Comparison of ENCODE assay signal across 11 cellular contexts in the genomic region with DNA sequence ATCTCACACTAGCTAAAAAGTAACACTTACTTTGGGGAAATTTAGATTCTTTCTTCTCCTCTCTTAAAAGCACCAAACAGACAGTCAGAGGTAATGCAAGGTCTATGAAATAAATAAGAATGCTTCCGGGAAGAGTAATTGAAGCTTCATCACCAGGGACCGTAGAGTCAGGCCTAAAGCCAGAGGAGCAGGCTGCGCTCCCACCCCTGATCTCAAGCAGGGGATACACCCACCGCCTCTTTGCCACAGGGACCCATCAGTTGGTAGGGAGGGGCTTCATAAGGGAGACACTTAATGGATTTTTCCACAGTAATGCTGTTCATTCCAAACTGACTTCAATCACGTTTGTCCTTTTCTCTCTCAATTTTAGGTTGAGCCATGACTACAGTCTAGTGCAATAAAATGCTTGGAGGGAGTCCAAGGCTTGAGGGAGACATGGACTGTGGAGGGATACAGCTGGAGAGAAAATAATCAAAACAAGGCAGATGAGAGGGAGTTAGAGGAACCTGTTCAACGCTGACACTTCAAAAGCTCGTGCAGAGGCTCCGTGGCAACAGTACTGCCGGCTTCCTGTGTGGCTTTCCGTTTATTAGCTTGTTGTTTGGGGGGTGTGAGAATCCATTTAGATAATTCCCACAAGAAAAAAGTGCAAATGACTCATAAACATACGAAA.
DNase-seq lines count a peak whose midpoint lies in the region; ATAC-seq and TF ChIP-seq lines count a peak whose summit lies in the region.
"Had no signal": no experiment of that assay in that cellular context is flagged by ENCODE, and none has a peak within 500 bp of the region (broad histone marks: within the 10 kb centered on the region; RNA-seq: fewer than 3 reads in every experiment).

No MANE protein-coding gene starts in this region.

- no peaks in the 10 kb centered on the region for H3K79me2 ChIP-seq in GM23248 (ENCODE audit: insufficient read depth)

- CTCF ChIA-PET in A673 (lab: Charles Lee) = no interaction called here

- peak; percentile 57 for DNase-seq in A673 (ENCODE audit: low spot score)
- DNase-seq in GM23248 = peak; percentile 66
- peak; percentile 18 for DNase-seq in NCI-H748 treated with DMSO at 0.1 percent for 48 hours (lab: John Stamatoyannopoulos, UW)
- DNase-seq in foreskin fibroblast = peak; percentile 62 to 85
- DNase-seq in SKM-1 treated with dmso at 0.1 percent for 144 hours (lab: John Stamatoyannopoulos, UW; ENCODE audit: unreplicated experiment) = no peak
- DNase-seq in activated naive CD4-positive, alpha-beta T cell treated with anti-CD3 and anti-CD28 coated beads, Interleukin-2, amount 50 U/mL, for 72 hours (ENCODE audit: low spot score in 2 of 2) = no peak
- DNase-seq in Right ventricle myocardium superior = no peak
- DNase-seq: AML-193, testis had no signal

- 7 to 13% methylated on average over 11 of the region's 11 CpGs for WGBS in GM23248 (ENCODE audit: low coverage in 1 of 2, low lambda C conversion rate in 2 of 2, missing lambda C conversion rate in 2 of 2), 2 experiments

- H3K4me2 ChIP-seq in GM23248 (ENCODE audit: unreplicated experiment) = peak overlapping the region; percentile 25

- no peak for ATAC-seq in HG02610 (IDR thresholded peaks at IDR 0.05; ENCODE audit: unreplicated experiment)
- no peak for ATAC-seq in activated naive CD4-positive, alpha-beta T cell treated with anti-CD3 and anti-CD28 coated beads, Interleukin-2, amount 50 U/mL, for 72 hours
- ATAC-seq in Right ventricle myocardium superior (ENCODE audit: poor library complexity) = no peak

- H3K36me3 Mint-ChIP-seq in activated naive CD4-positive, alpha-beta T cell treated with anti-CD3 and anti-CD28 coated beads, Interleukin-2, amount 50 U/mL, for 72 hours = no peaks in the 10 kb centered on the region

- H3F3A ChIP-seq in GM23248 (ENCODE audit: insufficient read depth) = no peaks in the 10 kb centered on the region

- in situ Hi-C loops in GM23248 (cut with MboI) = no loop called here

- peaks cover 8% of the 10 kb centered on the region for H3K4me1 ChIP-seq in A673 (ENCODE audit: insufficient read depth, low read length, poor library complexity, severe bottlenecking)
- peaks cover 14% of the 10 kb centered on the region for H3K4me1 ChIP-seq in GM23248 (ENCODE audit: insufficient read depth)

- no peak overlapping the region for H3K4me3 ChIP-seq in A673 (ENCODE audit: low read depth, low read length, poor library complexity, severe bottlenecking)
- H3K4me3 ChIP-seq in GM23248 = no peak overlapping the region
- no peak overlapping the region for H3K4me3 ChIP-seq in foreskin fibroblast (ENCODE audit: low read depth in 1 of 2, low read length in 2 of 2)
- H3K4me3 ChIP-seq: testis had no signal

- POLR2A ChIA-PET in A673 (lab: Charles Lee; ENCODE audit: low non-redundant PET) = interaction anchor here (0.5 kb wide), 1 partner anchor 96 kb away, joined by 6 read pairs; no protein-coding TSS in a partner anchor

- H3K27me3 ChIP-seq in A673 (replicated peaks; ENCODE audit: insufficient read depth, low read depth, low read length, poor library complexity) (no peaks in the 10 kb centered on the region), GM23248 (replicated peaks; ENCODE audit: insufficient read depth) (no peaks in the 10 kb centered on the region)
- H3K27me3 ChIP-seq: testis had no signal

- no TSS peak for BruUV-seq in A673 (replicated peaks; lab: Mats Ljungman, UMichigan)

- no peak for TF ChIP-seq CTCF in A673 (conservative IDR thresholded peaks at IDR 0.05; ENCODE audit: low read depth, low read length)
- TF ChIP-seq CTCF in foreskin fibroblast (IDR thresholded peaks at IDR 0.05; ENCODE audit: low read depth, low read length) = no peak

- H3K9ac ChIP-seq in GM23248 = no peak overlapping the region

- H4K20me1 ChIP-seq in GM23248 (ENCODE audit: insufficient read depth) = no peaks in the 10 kb centered on the region

- no peaks in the 10 kb centered on the region for H3K36me3 ChIP-seq in A673 (ENCODE audit: insufficient read depth, low read length, poor library complexity, severe bottlenecking)
- no peaks in the 10 kb centered on the region for H3K36me3 ChIP-seq in GM23248 (ENCODE audit: low read depth)

- H3K9me3 Mint-ChIP-seq in activated naive CD4-positive, alpha-beta T cell treated with anti-CD3 and anti-CD28 coated beads, Interleukin-2, amount 50 U/mL, for 72 hours = peaks cover 16 to 18% of the 10 kb centered on the region in 2 donors

- no peak overlapping the region for H3K27ac Mint-ChIP-seq in activated naive CD4-positive, alpha-beta T cell treated with anti-CD3 and anti-CD28 coated beads, Interleukin-2, amount 50 U/mL, for 72 hours

- H3K9me3 ChIP-seq in A673 (ENCODE audit: low read depth, low read length, poor library complexity, severe bottlenecking) (no peaks in the 10 kb centered on the region), GM23248 (ENCODE audit: low read depth) (no peaks in the 10 kb centered on the region)
- H3K9me3 ChIP-seq: testis had no signal

- H3K9me2 ChIP-seq in GM23248 (ENCODE audit: insufficient read depth) = no peaks in the 10 kb centered on the region

- intact Hi-C loops in A673 (cut with micrococcal nuclease; ENCODE audit: unreplicated experiment) = no loop called here
- intact Hi-C loops in Right ventricle myocardium superior (cut with DNase I) = no loop called here

- H2AFZ ChIP-seq in GM23248 = peak overlapping the region; percentile 71

- no peak overlapping the region for H3K27ac ChIP-seq in A673 (ENCODE audit: low read depth, low read length, poor library complexity, severe bottlenecking)
- no peak overlapping the region for H3K27ac ChIP-seq in GM23248
- H3K27ac ChIP-seq: epithelial cell of prostate, testis had no signal

Comparison
In these comparisons a context has a peak if more than half of its experiments do, and no peak if none do; other contexts are left out.
1. DNase-seq: peak in A673 (single experiment), GM23248 (single experiment), NCI-H748 treated with DMSO at 0.1 percent for 48 hours (single experiment) and foreskin fibroblast (2 of 2); none in SKM-1 treated with dmso at 0.1 percent for 144 hours (single experiment), activated naive CD4-positive, alpha-beta T cell treated with anti-CD3 and anti-CD28 coated beads, Interleukin-2, amount 50 U/mL, for 72 hours (0 of 2) and Right ventricle myocardium superior (single experiment).